Comparison of ENCODE assay signal across 10 cellular contexts in the genomic region with DNA sequence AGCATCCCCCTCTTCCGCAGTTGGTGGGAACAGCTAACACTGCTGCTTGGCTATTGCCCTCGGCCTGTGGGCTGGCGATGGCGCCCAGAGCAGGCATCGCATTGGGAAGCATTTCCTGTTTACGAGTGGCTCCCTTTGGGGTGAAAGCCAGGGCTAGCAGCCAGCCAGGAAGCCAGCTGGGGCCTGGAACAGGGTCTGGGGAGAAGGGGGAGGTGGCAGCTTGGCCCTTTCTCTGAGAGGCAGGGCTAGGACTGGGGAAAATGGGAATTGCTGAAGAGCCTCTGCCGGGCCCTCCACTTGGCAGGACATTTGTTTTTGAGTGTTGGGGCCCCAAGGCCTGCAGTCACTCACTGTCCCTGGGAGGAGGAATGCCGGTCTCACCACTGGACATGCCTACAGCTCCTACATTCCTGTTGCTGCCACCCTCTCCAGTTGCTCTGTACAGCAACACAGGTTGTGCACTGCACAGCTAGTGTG. TPM values are rescaled to one million over a fixed set of nuclear protein-coding genes. Genes with fewer than 3 reads are reported as not detected.
DNase-seq lines count a peak whose midpoint lies in the region; ATAC-seq lines count a peak whose summit lies in the region.
"Had no signal": no experiment of that assay in that cellular context is flagged by ENCODE, and none has a peak within 500 bp of the region (broad histone marks: within the 10 kb centered on the region; RNA-seq: fewer than 3 reads in every experiment).

No MANE protein-coding gene starts in this region.

- H3K36me3 ChIP-seq in muscle layer of duodenum (ENCODE audit: control insufficient read depth in 1 of 2, insufficient read depth in 2 of 2, low read length in 2 of 2) = no peaks in the 10 kb centered on the region

- no peak for ATAC-seq in HG03175 (IDR thresholded peaks at IDR 0.05; ENCODE audit: unreplicated experiment)
- ATAC-seq in GM21526 (IDR thresholded peaks at IDR 0.05; ENCODE audit: low FRiP score, unreplicated experiment) = no peak

- H3K4me3 Mint-ChIP-seq in T-helper 2 cell treated with Interferon-gamma antibody and Interleukin-4, amounts not matched to agents 5 μg/mL and 100 μg/mL, for 36 hours = no peak overlapping the region
- H3K4me3 Mint-ChIP-seq: CD4-positive, CD25-positive, alpha-beta regulatory T cell had no signal

- H3K9me3 ChIP-seq in muscle layer of duodenum (ENCODE audit: control insufficient read depth in 1 of 2, low read length in 2 of 2) = no peaks in the 10 kb centered on the region

- H3K9me3 Mint-ChIP-seq in T-helper 2 cell treated with Interferon-gamma antibody and Interleukin-4, amounts not matched to agents 5 μg/mL and 100 μg/mL, for 36 hours = no peaks in the 10 kb centered on the region
- H3K9me3 Mint-ChIP-seq: CD4-positive, CD25-positive, alpha-beta regulatory T cell had no signal

- H3K27me3 ChIP-seq in muscle layer of duodenum (ENCODE audit: low read depth, low read length) = no peaks in the 10 kb centered on the region

- H3K4me1 ChIP-seq in muscle layer of duodenum (ENCODE audit: control insufficient read depth in 1 of 2, insufficient read depth in 2 of 2, low read length in 2 of 2) = peaks cover 24 to 84% of the 10 kb centered on the region in 2 donors

- DNase-seq in A172 (ENCODE audit: low spot score) (peak; percentile 68), RPMI7951 (ENCODE audit: low read depth) (peak; percentile 57), fibroblast of gingiva (ENCODE audit: low read depth) (peak; percentile 91), NCI-H1694 treated with DMSO at 0.1 percent for 48 hours (lab: John Stamatoyannopoulos, UW) (no peak)
- no peak for DNase-seq in T-helper 2 cell treated with Interferon-gamma antibody and Interleukin-4, amounts not matched to agents 5 μg/mL and 100 μg/mL, for 36 hours (ENCODE audit: low spot score)
- DNase-seq: CD4-positive, CD25-positive, alpha-beta regulatory T cell had no signal

- peaks cover 21% of the 10 kb centered on the region for H3K27me3 Mint-ChIP-seq in T-helper 2 cell treated with Interferon-gamma antibody and Interleukin-4, amounts not matched to agents 5 μg/mL and 100 μg/mL, for 36 hours (ENCODE audit: low read depth)

- H3K27ac ChIP-seq in muscle layer of duodenum (ENCODE audit: low read length) = peak overlapping the region; percentile 63

- peak overlapping the region in 1 of 2 donors; percentile 50 for H3K4me3 ChIP-seq in muscle layer of duodenum (ENCODE audit: low read depth in 1 of 2, low read length in 2 of 2)

- H3K4me1 Mint-ChIP-seq in T-helper 2 cell treated with Interferon-gamma antibody and Interleukin-4, amounts not matched to agents 5 μg/mL and 100 μg/mL, for 36 hours (ENCODE audit: low read depth) = no peaks in the 10 kb centered on the region

- H3K27ac Mint-ChIP-seq in T-helper 2 cell treated with Interferon-gamma antibody and Interleukin-4, amounts not matched to agents 5 μg/mL and 100 μg/mL, for 36 hours = no peak overlapping the region
- H3K27ac Mint-ChIP-seq: CD4-positive, CD25-positive, alpha-beta regulatory T cell had no signal

- no peaks in the 10 kb centered on the region for H3K36me3 Mint-ChIP-seq in T-helper 2 cell treated with Interferon-gamma antibody and Interleukin-4, amounts not matched to agents 5 μg/mL and 100 μg/mL, for 36 hours (ENCODE audit: low read depth)
- H3K36me3 Mint-ChIP-seq: CD4-positive, CD25-positive, alpha-beta regulatory T cell had no signal

RNA-seq across cellular contexts. Expression of gene MTSS2, which starts 2.5 kb away (rescaled TPM):
- total RNA-seq in A172 (2014; rRNA removed; shearing (Covaris generic)) = 74.1 and 96.8 TPM in 2 replicates
- 7.3 and 22.1 TPM in 2 replicates for total RNA-seq in RPMI7951 (2014; rRNA removed; shearing (Covaris generic))

RNA-seq across cellular contexts. Expression of gene IL34, which starts 41.9 kb away (rescaled TPM):
- 7.8 and 10.5 TPM in 2 replicates for total RNA-seq in A172 (2014; rRNA removed; shearing (Covaris generic))
- total RNA-seq in RPMI7951 (2014; rRNA removed; shearing (Covaris generic)) = 0.12 and 0.29 TPM in 2 replicates
- total RNA-seq: CD4-positive, CD25-positive, alpha-beta regulatory T cell; OCI-LY7 had no signal

Comparison
In these comparisons a context has a peak if more than half of its experiments do, and no peak if none do; other contexts are left out.
1. DNase-seq: peak in A172 (single experiment), RPMI7951 (single experiment) and fibroblast of gingiva (single experiment); none in T-helper 2 cell treated with Interferon-gamma antibody and Interleukin-4, amounts not matched to agents 5 μg/mL and 100 μg/mL, for 36 hours (single experiment) and NCI-H1694 treated with DMSO at 0.1 percent for 48 hours (single experiment).